8 cellular contexts compared by ENCODE assay signal in genomic region chr3:97823081-97823480, GRCh38. TPM values are rescaled to one million over a fixed set of nuclear protein-coding genes. Genes with fewer than 3 reads are reported as not detected.
DNase-seq lines count a peak whose midpoint lies in the region; ATAC-seq and TF ChIP-seq lines count a peak whose summit lies in the region.

No MANE protein-coding gene starts in this region.

- H3K4me1 ChIP-seq in right atrium auricular region (peaks cover 0 to 36% of the 10 kb centered on the region in 2 donors), muscle layer of colon (ENCODE audit: insufficient read depth, low read length) (peaks cover 45% of the 10 kb centered on the region), aorta (ENCODE audit: control insufficient read depth in 1 of 2, insufficient read depth in 2 of 2, low read length in 2 of 2) (peaks cover 0 to 4% of the 10 kb centered on the region in 2 donors)

- H3K4me1 Mint-ChIP-seq in central memory CD8-positive, alpha-beta T cell = peaks cover 21% of the 10 kb centered on the region

- H3K27me3 Mint-ChIP-seq in central memory CD8-positive, alpha-beta T cell = peaks cover 13% of the 10 kb centered on the region

- no peaks in the 10 kb centered on the region for H3K9me3 ChIP-seq in right atrium auricular region
- no peaks in the 10 kb centered on the region for H3K9me3 ChIP-seq in muscle layer of colon (ENCODE audit: low read length)
- H3K9me3 ChIP-seq in aorta (ENCODE audit: control insufficient read depth, low read length) = no peaks in the 10 kb centered on the region

- peak overlapping the region; percentile 87 to 92 for H3K4me3 ChIP-seq in right atrium auricular region
- peak overlapping the region; percentile 49 to 96 for H3K4me3 ChIP-seq in muscle layer of colon (ENCODE audit: low read depth in 1 of 2, low read length in 2 of 2)
- H3K4me3 ChIP-seq in aorta (ENCODE audit: low read length in 2 of 2) = peak overlapping the region; percentile 49 to 91
- no peak overlapping the region for H3K4me3 ChIP-seq in H7 (ENCODE audit: insufficient read depth, low read depth, low read length)

- H3K9me3 Mint-ChIP-seq in central memory CD8-positive, alpha-beta T cell = no peaks in the 10 kb centered on the region

- peaks cover 8% of the 10 kb centered on the region for H3K36me3 Mint-ChIP-seq in central memory CD8-positive, alpha-beta T cell (ENCODE audit: insufficient read depth)

- 2 to 8% methylated on average over 10 of the region's 10 CpGs for WGBS in aorta, 2 donors

- peak overlapping the region; percentile 62 for H3K9ac ChIP-seq in muscle layer of colon (ENCODE audit: low read length)

- intact Hi-C loops in cardiac septum (cut with DNase I) (loop anchor here (2.0 to 10.0 kb wide), 4 partner anchors 40 to 1682 kb away; partner anchors contain the start of genes ARL6 and RIOX2), aorta (cut with DNase I) (loop anchor here (5.0 kb wide), 1 partner anchor 149 kb away; the partner anchor contains the start of gene RIOX2 (in 2 of the 2))

- H3K27me3 ChIP-seq in right atrium auricular region = no peaks in the 10 kb centered on the region
- no peaks in the 10 kb centered on the region for H3K27me3 ChIP-seq in muscle layer of colon (ENCODE audit: control insufficient read depth in 1 of 2, insufficient read depth in 2 of 2, low read length in 2 of 2)
- no peaks in the 10 kb centered on the region for H3K27me3 ChIP-seq in aorta (ENCODE audit: control insufficient read depth in 1 of 2, insufficient read depth in 2 of 2, low read length in 1 of 2)
- peaks cover 33% of the 10 kb centered on the region for H3K27me3 ChIP-seq in H7 (ENCODE audit: control insufficient read depth, insufficient read depth, low read length)

- H3K27ac ChIP-seq in right atrium auricular region = peak overlapping the region; percentile 89 to 94
- peak overlapping the region; percentile 94 for H3K27ac ChIP-seq in muscle layer of colon (ENCODE audit: low read depth, low read length)
- no peak overlapping the region for H3K27ac ChIP-seq in aorta (ENCODE audit: low read depth in 1 of 2, low read length in 2 of 2)

- H3K36me3 ChIP-seq in right atrium auricular region = no peaks in the 10 kb centered on the region
- H3K36me3 ChIP-seq in muscle layer of colon (ENCODE audit: insufficient read depth, low read length) = no peaks in the 10 kb centered on the region
- no peaks in the 10 kb centered on the region for H3K36me3 ChIP-seq in aorta (ENCODE audit: control insufficient read depth in 1 of 2, insufficient read depth in 2 of 2, low read length in 1 of 2)
- no peaks in the 10 kb centered on the region for H3K36me3 ChIP-seq in H7 (replicated peaks; ENCODE audit: control insufficient read depth, insufficient read depth, low read length)

- DNase-seq in right atrium auricular region (ENCODE audit: low spot score) = no peak
- DNase-seq in cardiac septum (ENCODE audit: low spot score) = no peak
- no peak for DNase-seq in central memory CD8-positive, alpha-beta T cell (ENCODE audit: low spot score in 2 of 2)
- no peak for DNase-seq in aorta
- no peak for DNase-seq in iPS-NIHi7 (ENCODE audit: extremely low spot score)
- DNase-seq in ureter (ENCODE audit: low spot score) = no peak
- no peak for DNase-seq in H7

- peak overlapping the region; percentile 90 for H3K4me3 Mint-ChIP-seq in central memory CD8-positive, alpha-beta T cell

- no peak for TF ChIP-seq CTCF in right atrium auricular region (IDR thresholded peaks at IDR 0.05)

- ATAC-seq in central memory CD8-positive, alpha-beta T cell (replicated peaks; ENCODE audit: extremely low read depth, poor library complexity, severe bottlenecking) = no peak
- no peak for ATAC-seq in aorta (ENCODE audit: low FRiP score)

- peak overlapping the region; percentile 87 for H3K27ac Mint-ChIP-seq in central memory CD8-positive, alpha-beta T cell (ENCODE audit: low read depth)

RNA-seq across cellular contexts. Expression of gene CRYBG3, which starts 1.3 kb away (rescaled TPM):
- total RNA-seq in right atrium auricular region (10 to 100 TPM; 17.6 to 18.6 TPM), cardiac septum (38.2 TPM), aorta (10 to 100 TPM; 22.4 to 39.1 TPM), ureter (37.7 TPM)
- polyA plus RNA-seq in aorta = 1 to 10 TPM; 1.5 to 4.7 TPM
- total RNA-seq in H7 (2014; rRNA removed; shearing (Covaris generic)) = 3.7 and 5.7 TPM in 2 replicates

RNA-seq across cellular contexts. Expression of gene ARL6, which starts 58.5 kb away (rescaled TPM):
- total RNA-seq in right atrium auricular region (1 to 10 TPM; 2.9 to 3.5 TPM), cardiac septum (3.5 TPM), aorta (1 to 10 TPM; 5.9 to 8.5 TPM), ureter (12.3 TPM)
- polyA plus RNA-seq in aorta = 1 to 10 TPM; 4.7 to 7.8 TPM
- total RNA-seq in H7 (2014; rRNA removed; shearing (Covaris generic)) = 3.6 and 5.2 TPM in 2 replicates

Comparison
In these comparisons a context has a peak if more than half of its experiments do, and no peak if none do; other contexts are left out.
1. H3K27ac ChIP-seq: peak in right atrium auricular region (2 of 2) and muscle layer of colon (single experiment); none in aorta (0 of 2).